ENCODE assay signal across 1 cellular context in the genomic region with DNA sequence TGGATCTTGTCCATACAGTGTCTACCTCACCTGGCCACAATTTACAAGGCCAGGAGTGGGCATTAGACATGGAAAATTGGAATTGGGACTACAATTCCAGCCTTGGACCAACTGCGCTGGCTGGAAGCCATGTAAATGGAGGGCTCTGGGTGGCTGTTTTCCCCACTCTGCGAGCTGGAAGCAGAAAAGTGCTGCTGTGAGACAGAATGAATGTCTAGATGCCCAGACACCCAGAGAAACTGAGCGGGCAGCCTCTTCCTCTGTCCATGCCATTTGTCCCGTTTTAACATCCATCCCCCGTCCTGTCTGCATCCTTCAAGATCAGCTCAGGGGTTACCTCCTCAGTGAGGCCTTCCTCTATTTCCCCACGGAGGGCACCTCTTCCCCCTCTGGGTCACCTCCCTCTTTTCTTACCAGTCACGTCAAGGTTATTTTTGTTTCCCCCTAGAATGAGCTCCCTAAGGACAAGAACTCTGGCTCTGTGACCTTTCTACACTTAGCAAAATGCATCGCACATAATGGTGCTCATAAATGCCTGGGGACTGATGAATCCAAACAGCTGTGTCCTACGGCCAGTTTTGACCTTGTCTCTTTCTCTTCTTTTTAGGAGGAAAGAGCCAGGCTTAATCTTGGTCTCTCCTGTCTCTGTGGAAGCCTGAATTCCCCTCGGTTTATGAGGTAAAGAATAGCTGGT.
TF ChIP-seq lines count a peak whose summit lies in the region.

No MANE protein-coding gene starts in this region.

TF ChIP-seq in HCT116, 20 proteins besides CTCF, POLR2A, EP300 and RAD21:
- TF ChIP-seq ZFX (IDR thresholded peaks at IDR 0.05) (no peak), EZH2 (IDR thresholded peaks at IDR 0.05) (no peak), YY1 (IDR thresholded peaks at IDR 0.05; ENCODE audit: extremely low read depth, insufficient replicate concordance, low read depth, low read length) (no peak), POLR2AphosphoS5 (IDR thresholded peaks at IDR 0.05; ENCODE audit: low read depth, low read length) (no peak), CBX3 (IDR thresholded peaks at IDR 0.05; ENCODE audit: low read depth) (no peak), EZH2phosphoT487 (IDR thresholded peaks at IDR 0.05; ENCODE audit: borderline replicate concordance) (no peak), SP1 (IDR thresholded peaks at IDR 0.05; ENCODE audit: low read depth) (no peak), ZNF274 (IDR thresholded peaks at IDR 0.05; ENCODE audit: low read depth, low read length) (no peak), SRF (IDR thresholded peaks at IDR 0.05; ENCODE audit: low read depth) (no peak), JUND (IDR thresholded peaks at IDR 0.05) (no peak), SIN3A (IDR thresholded peaks at IDR 0.05; ENCODE audit: low read depth) (no peak), ELF1 (IDR thresholded peaks at IDR 0.05; ENCODE audit: borderline replicate concordance, low read depth) (no peak), CEBPB (IDR thresholded peaks at IDR 0.05; ENCODE audit: low read depth) (no peak), TCF7L2 (IDR thresholded peaks at IDR 0.05; ENCODE audit: borderline replicate concordance, extremely low read depth, insufficient read depth, insufficient read length) (no peak), MAX (IDR thresholded peaks at IDR 0.05) (no peak), EGR1 (IDR thresholded peaks at IDR 0.05; ENCODE audit: low read depth) (no peak), REST (IDR thresholded peaks at IDR 0.05; ENCODE audit: low read depth) (no peak), FOSL1 (IDR thresholded peaks at IDR 0.05; ENCODE audit: low read depth) (no peak)
- TF ChIP-seq, protein P1, sequence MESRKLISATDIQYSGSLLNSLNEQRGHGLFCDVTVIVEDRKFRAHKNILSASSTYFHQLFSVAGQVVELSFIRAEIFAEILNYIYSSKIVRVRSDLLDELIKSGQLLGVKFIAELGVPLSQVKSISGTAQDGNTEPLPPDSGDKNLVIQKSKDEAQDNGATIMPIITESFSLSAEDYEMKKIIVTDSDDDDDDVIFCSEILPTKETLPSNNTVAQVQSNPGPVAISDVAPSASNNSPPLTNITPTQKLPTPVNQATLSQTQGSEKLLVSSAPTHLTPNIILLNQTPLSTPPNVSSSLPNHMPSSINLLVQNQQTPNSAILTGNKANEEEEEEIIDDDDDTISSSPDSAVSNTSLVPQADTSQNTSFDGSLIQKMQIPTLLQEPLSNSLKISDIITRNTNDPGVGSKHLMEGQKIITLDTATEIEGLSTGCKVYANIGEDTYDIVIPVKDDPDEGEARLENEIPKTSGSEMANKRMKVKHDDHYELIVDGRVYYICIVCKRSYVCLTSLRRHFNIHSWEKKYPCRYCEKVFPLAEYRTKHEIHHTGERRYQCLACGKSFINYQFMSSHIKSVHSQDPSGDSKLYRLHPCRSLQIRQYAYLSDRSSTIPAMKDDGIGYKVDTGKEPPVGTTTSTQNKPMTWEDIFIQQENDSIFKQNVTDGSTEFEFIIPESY (IDR thresholded peaks at IDR 0.05; ENCODE audit: extremely low read depth, insufficient replicate concordance, low read length), result no peak
- TF ChIP-seq, protein P2, sequence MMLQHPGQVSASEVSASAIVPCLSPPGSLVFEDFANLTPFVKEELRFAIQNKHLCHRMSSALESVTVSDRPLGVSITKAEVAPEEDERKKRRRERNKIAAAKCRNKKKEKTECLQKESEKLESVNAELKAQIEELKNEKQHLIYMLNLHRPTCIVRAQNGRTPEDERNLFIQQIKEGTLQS (IDR thresholded peaks at IDR 0.05), result no peak
